ENCODE assay signal across 17 cellular contexts in the genomic region with DNA sequence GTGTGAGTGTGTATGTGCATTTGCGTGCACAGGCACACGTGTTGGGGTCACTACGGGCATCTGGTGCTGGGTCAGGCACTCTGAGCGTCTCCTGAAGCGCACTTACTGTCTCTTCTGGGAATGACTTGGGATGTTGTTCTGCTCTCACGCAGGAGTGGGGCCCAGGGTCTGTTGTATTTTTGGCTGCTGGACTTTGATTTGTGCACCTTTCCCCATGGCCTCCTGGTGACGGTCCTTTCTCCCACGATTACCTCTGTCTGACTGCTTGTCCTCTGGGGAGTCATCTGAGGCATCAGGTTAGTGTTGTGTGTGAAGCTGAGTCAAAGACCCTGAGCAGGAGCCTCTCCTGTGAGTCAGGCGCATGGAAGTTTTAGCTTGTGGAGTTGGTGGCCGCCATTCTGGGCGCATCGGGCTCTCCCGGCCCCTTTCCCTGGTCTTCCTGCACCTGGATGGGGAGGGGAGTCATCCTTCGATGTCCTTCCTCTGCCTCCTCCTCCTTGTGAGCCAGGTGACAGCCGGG.
A peak's percentile ranks its signal among the peaks of the same experiment; 100 is the strongest.
DNase-seq lines count a peak whose midpoint lies in the region; ATAC-seq, FAIRE-seq and TF ChIP-seq lines count a peak whose summit lies in the region.
"Had no signal": no experiment of that assay in that cellular context is flagged by ENCODE, and none has a peak within 500 bp of the region (broad histone marks: within the 10 kb centered on the region; RNA-seq: fewer than 3 reads in every experiment).

No MANE protein-coding gene starts in this region.

- H3K27me3 Mint-ChIP-seq in GM23338 (ENCODE audit: insufficient read depth, low read depth, poor library complexity), result peaks cover 3% of the 10 kb centered on the region
- peaks cover 0 to 9% (median 0%) of the 10 kb centered on the region in 5 donors for H3K27me3 Mint-ChIP-seq in naive thymus-derived CD4-positive, alpha-beta T cell
- peaks cover 4 to 30% of the 10 kb centered on the region in 2 donors for H3K27me3 Mint-ChIP-seq in stimulated activated naive B cell treated with anti-CD40 and anti-IgM and Interleukin-4, amounts not matched to agents 10 μg/mL and 1 μg/mL and 100 μg/mL, for 72 hours

- no peak overlapping the region for H3K4me2 ChIP-seq in GM23338

- no peak overlapping the region for H3K4me3 Mint-ChIP-seq in GM23338
- peak overlapping the region in 1 of 10 donors; percentile 21 for H3K4me3 Mint-ChIP-seq in naive thymus-derived CD4-positive, alpha-beta T cell
- no peak overlapping the region for H3K4me3 Mint-ChIP-seq in stimulated activated naive B cell treated with anti-CD40 and anti-IgM and Interleukin-4, amounts not matched to agents 10 μg/mL and 1 μg/mL and 100 μg/mL, for 72 hours
- H3K4me3 Mint-ChIP-seq: activated naive CD8-positive, alpha-beta T cell treated with anti-CD3 and anti-CD28 coated beads, Interleukin-2, amount 10 ng/mL, durations not matched to agents 7 days and 5 days; activated T-helper 1 cell treated with anti-CD3 and anti-CD28 coated beads, Interleukin-12 subunit alpha, Interleukin-12 subunit beta, Interleukin-2, Interleukin-4 antibody, amounts not matched to agents 30 ng/mL and 10 ng/mL and 1 ng/mL, durations not matched to agents 14 hours and 24 hours and 36 hours had no signal

- no peak overlapping the region for H3K27ac ChIP-seq in GM23338 (ENCODE audit: low read depth)
- H3K27ac ChIP-seq in naive thymus-derived CD4-positive, alpha-beta T cell (ENCODE audit: low read depth, low read length), result no peak overlapping the region
- H3K27ac ChIP-seq: testis had no signal

- POLR2A ChIA-PET in naive thymus-derived CD4-positive, alpha-beta T cell (lab: Charles Lee), result no interaction called here

- H3K36me3 ChIP-seq in GM23338 (ENCODE audit: insufficient read depth) (no peaks in the 10 kb centered on the region), bronchial epithelial cell (ENCODE audit: control insufficient read depth, insufficient read depth, low read length) (peaks cover 14% of the 10 kb centered on the region)
- H3K36me3 ChIP-seq in naive thymus-derived CD4-positive, alpha-beta T cell (ENCODE audit: control insufficient read depth in 2 of 3, insufficient read depth in 3 of 3, low read length in 3 of 3), result no peaks in the 10 kb centered on the region

- no peaks in the 10 kb centered on the region for H3K36me3 Mint-ChIP-seq in GM23338 (ENCODE audit: low read depth)
- no peaks in the 10 kb centered on the region for H3K36me3 Mint-ChIP-seq in naive thymus-derived CD4-positive, alpha-beta T cell
- peaks cover 0 to 2% of the 10 kb centered on the region in 2 donors for H3K36me3 Mint-ChIP-seq in stimulated activated naive B cell treated with anti-CD40 and anti-IgM and Interleukin-4, amounts not matched to agents 10 μg/mL and 1 μg/mL and 100 μg/mL, for 72 hours
- H3K36me3 Mint-ChIP-seq: activated naive CD8-positive, alpha-beta T cell treated with anti-CD3 and anti-CD28 coated beads, Interleukin-2, amount 10 ng/mL, durations not matched to agents 7 days and 5 days had no signal

- H3K27me3 ChIP-seq in GM23338 (ENCODE audit: insufficient read depth), result no peaks in the 10 kb centered on the region
- no peaks in the 10 kb centered on the region for H3K27me3 ChIP-seq in bronchial epithelial cell (ENCODE audit: control insufficient read depth, insufficient read depth, low read length)
- H3K27me3 ChIP-seq in naive thymus-derived CD4-positive, alpha-beta T cell (ENCODE audit: control insufficient read depth in 2 of 2, insufficient read depth in 2 of 2, low read length in 2 of 2), result no peaks in the 10 kb centered on the region
- H3K27me3 ChIP-seq: testis had no signal

- H3K9me3 ChIP-seq in naive thymus-derived CD4-positive, alpha-beta T cell (ENCODE audit: control insufficient read depth in 2 of 3, low read length in 3 of 3), result no peaks in the 10 kb centered on the region
- H3K9me3 ChIP-seq: testis had no signal

- H3K4me1 Mint-ChIP-seq in GM23338, result no peaks in the 10 kb centered on the region
- peaks cover 25 to 42% (median 29%) of the 10 kb centered on the region in 7 donors for H3K4me1 Mint-ChIP-seq in naive thymus-derived CD4-positive, alpha-beta T cell
- H3K4me1 Mint-ChIP-seq in stimulated activated naive B cell treated with anti-CD40 and anti-IgM and Interleukin-4, amounts not matched to agents 10 μg/mL and 1 μg/mL and 100 μg/mL, for 72 hours, result peaks cover 29 to 60% of the 10 kb centered on the region in 2 donors

- H3K79me2 ChIP-seq in GM23338 (replicated peaks; ENCODE audit: insufficient read depth), result peaks cover 42% of the 10 kb centered on the region

- CTCF ChIA-PET in naive thymus-derived CD4-positive, alpha-beta T cell (lab: Charles Lee), result no interaction called here

- H3K27ac Mint-ChIP-seq in GM23338, result peak overlapping the region; percentile 71
- H3K27ac Mint-ChIP-seq in naive thymus-derived CD4-positive, alpha-beta T cell, result peak overlapping the region in 8 of 9 donors; percentile 16 to 81 (median 39)
- H3K27ac Mint-ChIP-seq in stimulated activated naive B cell treated with anti-CD40 and anti-IgM and Interleukin-4, amounts not matched to agents 10 μg/mL and 1 μg/mL and 100 μg/mL, for 72 hours, result peak overlapping the region; percentile 10
- H3K27ac Mint-ChIP-seq: activated naive CD8-positive, alpha-beta T cell treated with anti-CD3 and anti-CD28 coated beads, Interleukin-2, amount 10 ng/mL, durations not matched to agents 7 days and 5 days; activated T-helper 1 cell treated with anti-CD3 and anti-CD28 coated beads, Interleukin-12 subunit alpha, Interleukin-12 subunit beta, Interleukin-2, Interleukin-4 antibody, amounts not matched to agents 30 ng/mL and 10 ng/mL and 1 ng/mL, durations not matched to agents 14 hours and 24 hours and 36 hours had no signal

- H3K4me3 ChIP-seq in GM23338, result no peak overlapping the region
- H3K4me3 ChIP-seq in bronchial epithelial cell (ENCODE audit: low read depth, low read length), result no peak overlapping the region
- H3K4me3 ChIP-seq in naive thymus-derived CD4-positive, alpha-beta T cell (ENCODE audit: low read length), result no peak overlapping the region
- H3K4me3 ChIP-seq: testis had no signal

- H4K20me1 ChIP-seq in GM23338 (replicated peaks; ENCODE audit: insufficient read depth), result peaks cover 6% of the 10 kb centered on the region; the same call in 1 of the 2 replicates

- intact Hi-C loops in naive thymus-derived CD4-positive, alpha-beta T cell (cut with micrococcal nuclease), result no loop called here

- no peak for ATAC-seq in GM23338
- no peak for ATAC-seq in naive thymus-derived CD4-positive, alpha-beta T cell
- no peak for ATAC-seq in stimulated activated naive B cell treated with anti-CD40 and anti-IgM and Interleukin-4, amounts not matched to agents 10 μg/mL and 1 μg/mL and 100 μg/mL, for 72 hours (replicated peaks)
- ATAC-seq in HG03378 (IDR thresholded peaks at IDR 0.05; ENCODE audit: unreplicated experiment), result no peak

- H3K9me3 Mint-ChIP-seq in GM23338, result no peaks in the 10 kb centered on the region
- no peaks in the 10 kb centered on the region for H3K9me3 Mint-ChIP-seq in naive thymus-derived CD4-positive, alpha-beta T cell
- H3K9me3 Mint-ChIP-seq in stimulated activated naive B cell treated with anti-CD40 and anti-IgM and Interleukin-4, amounts not matched to agents 10 μg/mL and 1 μg/mL and 100 μg/mL, for 72 hours, result no peaks in the 10 kb centered on the region
- H3K9me3 Mint-ChIP-seq: activated naive CD8-positive, alpha-beta T cell treated with anti-CD3 and anti-CD28 coated beads, Interleukin-2, amount 10 ng/mL, durations not matched to agents 7 days and 5 days; activated T-helper 1 cell treated with anti-CD3 and anti-CD28 coated beads, Interleukin-12 subunit alpha, Interleukin-12 subunit beta, Interleukin-2, Interleukin-4 antibody, amounts not matched to agents 30 ng/mL and 10 ng/mL and 1 ng/mL, durations not matched to agents 14 hours and 24 hours and 36 hours had no signal

- no peaks in the 10 kb centered on the region for H3K9me2 ChIP-seq in GM23338 (ENCODE audit: insufficient read depth)

- no peak overlapping the region for H2AFZ ChIP-seq in GM23338

- TF ChIP-seq CTCF in GM23338 (conservative IDR thresholded peaks at IDR 0.05; ENCODE audit: low read depth in 2 of 2) (no peak), bronchial epithelial cell (IDR thresholded peaks at IDR 0.05; ENCODE audit: insufficient read depth, low read length, severe bottlenecking) (no peak)

- no peaks in the 10 kb centered on the region for H3K4me1 ChIP-seq in GM23338 (ENCODE audit: insufficient read depth)
- peaks cover 31 to 37% of the 10 kb centered on the region in 2 donors for H3K4me1 ChIP-seq in naive thymus-derived CD4-positive, alpha-beta T cell (ENCODE audit: control insufficient read depth in 2 of 2, insufficient read depth in 2 of 2, low read length in 2 of 2)

- H3F3A ChIP-seq in GM23338 (replicated peaks; ENCODE audit: low read depth), result no peaks in the 10 kb centered on the region

- FAIRE-seq in bronchial epithelial cell (lab: Jason Lieb, UNC), result peak; percentile 23
- FAIRE-seq: HTR-8/SVneo, kidney had no signal

- DNase-seq in GM23338 (ENCODE audit: low spot score), result no peak
- DNase-seq in bronchial epithelial cell (ENCODE audit: low read depth), result no peak
- DNase-seq in naive thymus-derived CD4-positive, alpha-beta T cell, result no peak
- DNase-seq in stimulated activated naive B cell treated with anti-CD40 and anti-IgM and Interleukin-4, amounts not matched to agents 10 μg/mL and 1 μg/mL and 100 μg/mL, for 72 hours, result no peak
- DNase-seq in 8988T, result no peak
- no peak for DNase-seq in SIG-M5 (lab: John Stamatoyannopoulos, UW)
- no peak for DNase-seq in COLO668 (lab: John Stamatoyannopoulos, UW; ENCODE audit: unreplicated experiment)
- DNase-seq: activated naive CD8-positive, alpha-beta T cell treated with anti-CD3 and anti-CD28 coated beads, Interleukin-2, amount 10 ng/mL, durations not matched to agents 7 days and 5 days; DMS53; kidney; NCI-H345; stimulated activated CD4-positive, alpha-beta T cell treated with anti-CD3 and anti-CD28 coated beads, Interleukin-4, amount 100 ng/mL, for 1 hour; SW 1271; testis had no signal

TF ChIP-seq in GM23338, 12 proteins besides CTCF, POLR2A, EP300 and RAD21 (continues in another document):
- TF ChIP-seq ZNF331 (CRISPR knock-in tag; IDR thresholded peaks at IDR 0.05; ENCODE audit: low read depth) (no peak), ZNF114 (CRISPR knock-in tag; IDR thresholded peaks at IDR 0.05) (no peak)

Comparison
In these comparisons a context has a peak if more than half of its experiments do, and no peak if none do; other contexts are left out.
1. H3K27ac Mint-ChIP-seq: peak in every context shown above with its lines; median percentile 71 in GM23338; 39 in naive thymus-derived CD4-positive, alpha-beta T cell; 10 in stimulated activated naive B cell treated with anti-CD40 and anti-IgM and Interleukin-4, amounts not matched to agents 10 μg/mL and 1 μg/mL and 100 μg/mL, for 72 hours.